In genomic region chr6:64258302-64258701, GRCh38 we compare ENCODE assay signal across 28 cellular contexts.
"Had no signal": no experiment of that assay in that cellular context is flagged by ENCODE, and none has a peak within 500 bp of the region (broad histone marks: within the 10 kb centered on the region; RNA-seq: fewer than 3 reads in every experiment).

No MANE protein-coding gene starts in this region.

- H3K27me3 Mint-ChIP-seq: progenitor cell of endocrine pancreas; stimulated activated naive B cell treated with anti-CD40 and anti-IgM and Interleukin-4, amounts not matched to agents 10 μg/mL and 1 μg/mL and 100 μg/mL, for 72 hours; stimulated activated naive CD8-positive, alpha-beta T cell treated with anti-CD3 and anti-CD28 coated beads, Interleukin-15, Interleukin-2, amounts not matched to agents 100 ng/mL and 50 ng/mL, for 24 hours had no signal

- H3K9me3 Mint-ChIP-seq: nephron; neural progenitor cell; stimulated activated naive B cell treated with anti-CD40 and anti-IgM and Interleukin-4, amounts not matched to agents 10 μg/mL and 1 μg/mL and 100 μg/mL, for 72 hours; stimulated activated naive CD8-positive, alpha-beta T cell treated with anti-CD3 and anti-CD28 coated beads, Interleukin-15, Interleukin-2, amounts not matched to agents 100 ng/mL and 50 ng/mL, for 24 hours had no signal

- H3K4me1 Mint-ChIP-seq: natural killer cell; nephron; stimulated activated effector memory CD8-positive, alpha-beta T cell treated with anti-CD3 and anti-CD28 coated beads, Interleukin-12 subunit alpha, Interleukin-12 subunit beta, amount 100 ng/mL, for 72 hours; stimulated activated naive B cell treated with anti-CD40 and anti-IgM and Interleukin-4, amounts not matched to agents 10 μg/mL and 1 μg/mL and 100 μg/mL, for 72 hours had no signal

- H3K27me3 ChIP-seq: neural progenitor cell, ovary, spleen, stomach, thyroid gland, tibial nerve, upper lobe of left lung, vagina had no signal

- H3K4me3 Mint-ChIP-seq: natural killer cell; nephron; neural progenitor cell; stimulated activated effector memory CD8-positive, alpha-beta T cell treated with anti-CD3 and anti-CD28 coated beads, Interleukin-12 subunit alpha, Interleukin-12 subunit beta, amount 100 ng/mL, for 72 hours; stimulated activated naive B cell treated with anti-CD40 and anti-IgM and Interleukin-4, amounts not matched to agents 10 μg/mL and 1 μg/mL and 100 μg/mL, for 72 hours; stimulated activated naive CD8-positive, alpha-beta T cell treated with anti-CD3 and anti-CD28 coated beads, Interleukin-15, Interleukin-2, amounts not matched to agents 100 ng/mL and 50 ng/mL, for 24 hours had no signal

- H3K4me3 ChIP-seq: neural progenitor cell, ovary, psoas muscle, skin epidermis, smooth muscle cell, spleen, stomach, thoracic aorta, thyroid gland, tibial nerve, upper lobe of left lung, vagina had no signal

- H3K36me3 Mint-ChIP-seq: neural progenitor cell; stimulated activated effector memory CD8-positive, alpha-beta T cell treated with anti-CD3 and anti-CD28 coated beads, Interleukin-12 subunit alpha, Interleukin-12 subunit beta, amount 100 ng/mL, for 72 hours; stimulated activated naive B cell treated with anti-CD40 and anti-IgM and Interleukin-4, amounts not matched to agents 10 μg/mL and 1 μg/mL and 100 μg/mL, for 72 hours had no signal

- H3K4me1 ChIP-seq: parathyroid adenoma, psoas muscle, spleen, thyroid gland, tibial nerve, upper lobe of left lung, vagina had no signal

- ATAC-seq: natural killer cell; psoas muscle; right cardiac atrium; sciatic nerve; stimulated activated effector memory CD8-positive, alpha-beta T cell treated with anti-CD3 and anti-CD28 coated beads, Interleukin-12 subunit alpha, Interleukin-12 subunit beta, amount 100 ng/mL, for 72 hours; stimulated activated naive B cell treated with anti-CD40 and anti-IgM and Interleukin-4, amounts not matched to agents 10 μg/mL and 1 μg/mL and 100 μg/mL, for 72 hours had no signal

- H3K36me3 ChIP-seq: neural progenitor cell, ovary, spleen, stomach, thoracic aorta, thyroid gland, tibial nerve, upper lobe of left lung, vagina had no signal

- H3K9me3 ChIP-seq: ovary, psoas muscle, spleen, stomach, thoracic aorta, thyroid gland, tibial nerve, upper lobe of left lung, vagina had no signal

- H3K27ac Mint-ChIP-seq: natural killer cell; nephron; neural progenitor cell; progenitor cell of endocrine pancreas; stimulated activated effector memory CD8-positive, alpha-beta T cell treated with anti-CD3 and anti-CD28 coated beads, Interleukin-12 subunit alpha, Interleukin-12 subunit beta, amount 100 ng/mL, for 72 hours; stimulated activated naive B cell treated with anti-CD40 and anti-IgM and Interleukin-4, amounts not matched to agents 10 μg/mL and 1 μg/mL and 100 μg/mL, for 72 hours; stimulated activated naive CD8-positive, alpha-beta T cell treated with anti-CD3 and anti-CD28 coated beads, Interleukin-15, Interleukin-2, amounts not matched to agents 100 ng/mL and 50 ng/mL, for 24 hours had no signal

- DNase-seq: natural killer cell; occipital lobe; ovary; posterior cingulate gyrus; psoas muscle; right cardiac atrium; spleen; stimulated activated CD4-positive, alpha-beta T cell treated with anti-CD3 and anti-CD28 coated beads, Interleukin-12 subunit alpha, Interleukin-12 subunit beta, amount 100 ng/mL, for 4 hours; stimulated activated CD4-positive, alpha-beta T cell treated with anti-CD3 and anti-CD28 coated beads, Interleukin-1b, Interleukin-23, amount 100 ng/mL, for 48 hours; stimulated activated CD4-positive, alpha-beta T cell treated with anti-CD3 and anti-CD28 coated beads, Interleukin-4, amount 100 ng/mL, for 24 hours; stimulated activated naive B cell treated with anti-CD40 and anti-IgM and Interleukin-4, amounts not matched to agents 10 μg/mL and 1 μg/mL and 100 μg/mL, for 72 hours; stimulated activated naive CD4-positive, alpha-beta T cell treated with Interleukin-2 at 50 U/mL for 16 hours; stomach; thyroid gland; trophoblast cell; upper lobe of left lung had no signal
